15 cellular contexts compared by ENCODE assay signal in genomic region chr13:101026328-101026727, GRCh38.
A peak's percentile ranks its signal among the peaks of the same experiment; 100 is the strongest.
DNase-seq lines count a peak whose midpoint lies in the region; ATAC-seq and TF ChIP-seq lines count a peak whose summit lies in the region.
"Had no signal": no experiment of that assay in that cellular context is flagged by ENCODE, and none has a peak within 500 bp of the region (broad histone marks: within the 10 kb centered on the region; RNA-seq: fewer than 3 reads in every experiment).

No MANE protein-coding gene starts in this region.

- no peak for TF ChIP-seq CTCF in GM23338 (conservative IDR thresholded peaks at IDR 0.05; ENCODE audit: low read depth in 2 of 2)
- no peak for TF ChIP-seq CTCF in LNCaP clone FGC (IDR thresholded peaks at IDR 0.05; ENCODE audit: control insufficient read depth, extremely low read depth, insufficient read depth)
- no peak for TF ChIP-seq CTCF in nephron progenitor cell (IDR thresholded peaks at IDR 0.05)

- H3K36me3 Mint-ChIP-seq in GM23338 (ENCODE audit: low read depth): no peaks in the 10 kb centered on the region
- no peaks in the 10 kb centered on the region for H3K36me3 Mint-ChIP-seq in nephron progenitor cell (ENCODE audit: low read depth)

- H3K27me3 Mint-ChIP-seq in GM23338 (ENCODE audit: insufficient read depth, low read depth, poor library complexity): peaks cover 1% of the 10 kb centered on the region
- peaks cover 3% of the 10 kb centered on the region for H3K27me3 Mint-ChIP-seq in nephron progenitor cell (ENCODE audit: low read depth, poor library complexity)

- DNase-seq in GM23338 (ENCODE audit: low spot score) (no peak), LNCaP clone FGC (ENCODE audit: low read depth) (peak; percentile 73), epithelial cell of prostate (ENCODE audit: low read depth, low spot score) (no peak), sciatic nerve (ENCODE audit: low spot score) (no peak), cardiac septum (ENCODE audit: low spot score) (no peak), SIG-M5 treated with dmso at 0.1 percent for 504 hours (lab: John Stamatoyannopoulos, UW; ENCODE audit: unreplicated experiment) (no peak), nephron progenitor cell (no peak)
- DNase-seq: ACHN; BE2C; C1 segment of cervical spinal cord; Caco-2; CD4-positive, alpha-beta T cell; HCEC 1CT; IMR-90 had no signal

- no peaks in the 10 kb centered on the region; the same call in 1 of the 2 replicates for H3K9me2 ChIP-seq in GM23338 (ENCODE audit: insufficient read depth)

- peak overlapping the region; percentile 80; the same call in 1 of the 2 replicates for H2AFZ ChIP-seq in GM23338

- no peak overlapping the region for H3K4me3 ChIP-seq in GM23338
- H3K4me3 ChIP-seq in LNCaP clone FGC (ENCODE audit: low read depth, low read length): no peak overlapping the region
- H3K4me3 ChIP-seq: K562 had no signal

- peaks cover 8% of the 10 kb centered on the region for H3K4me1 Mint-ChIP-seq in GM23338
- H3K4me1 Mint-ChIP-seq in nephron progenitor cell: peaks cover 11% of the 10 kb centered on the region

- intact Hi-C loops in sciatic nerve (cut with DNase I) (no loop called here), cardiac septum (cut with DNase I) (no loop called here)

- H3K36me3 ChIP-seq in GM23338 (ENCODE audit: insufficient read depth): no peaks in the 10 kb centered on the region
- H3K36me3 ChIP-seq: BE2C had no signal

- H3K27ac Mint-ChIP-seq in GM23338: no peak overlapping the region
- H3K27ac Mint-ChIP-seq in nephron progenitor cell: no peak overlapping the region
- H3K27ac Mint-ChIP-seq: CD4-positive, alpha-beta T cell had no signal

- H3K27ac ChIP-seq in GM23338 (ENCODE audit: low read depth) (no peak overlapping the region), epithelial cell of prostate (peak overlapping the region; percentile 18)

- no peaks in the 10 kb centered on the region for H3F3A ChIP-seq in GM23338 (replicated peaks; ENCODE audit: low read depth)

- ATAC-seq in GM23338: no peak
- ATAC-seq in sciatic nerve: peak; percentile 44
- ATAC-seq: K562 had no signal

- no peaks in the 10 kb centered on the region for H3K4me1 ChIP-seq in GM23338 (ENCODE audit: insufficient read depth)
- H3K4me1 ChIP-seq: BE2C, Caco-2 had no signal

- H3K9me3 Mint-ChIP-seq in GM23338 (no peaks in the 10 kb centered on the region), nephron progenitor cell (no peaks in the 10 kb centered on the region)
- H3K9me3 Mint-ChIP-seq: CD4-positive, alpha-beta T cell had no signal

- no peak overlapping the region for H3K4me2 ChIP-seq in GM23338

- H4K20me1 ChIP-seq in GM23338 (replicated peaks; ENCODE audit: insufficient read depth): no peaks in the 10 kb centered on the region

- H3K27me3 ChIP-seq in GM23338 (ENCODE audit: insufficient read depth): no peaks in the 10 kb centered on the region
- H3K27me3 ChIP-seq: BE2C had no signal

- H3K79me2 ChIP-seq in GM23338 (replicated peaks; ENCODE audit: insufficient read depth): no peaks in the 10 kb centered on the region

- no peak overlapping the region for H3K4me3 Mint-ChIP-seq in GM23338
- H3K4me3 Mint-ChIP-seq in nephron progenitor cell: no peak overlapping the region
- H3K4me3 Mint-ChIP-seq: CD4-positive, alpha-beta T cell had no signal

TF ChIP-seq in GM23338, 12 proteins besides CTCF, POLR2A, EP300 and RAD21:
- TF ChIP-seq POLR2AphosphoS5 (IDR thresholded peaks at IDR 0.05; ENCODE audit: low read depth) (no peak), ZNF114 (CRISPR knock-in tag; IDR thresholded peaks at IDR 0.05) (no peak), ETS1 (IDR thresholded peaks at IDR 0.05) (no peak), CREB1 (CRISPR knock-in tag; IDR thresholded peaks at IDR 0.05; ENCODE audit: low read depth) (no peak), ZNF462 (CRISPR knock-in tag; IDR thresholded peaks at IDR 0.05) (no peak)
